ENCODE assay signal across 8 cellular contexts in genomic region chr3:136196401-136197158, GRCh38. TPM values are rescaled to one million over a fixed set of nuclear protein-coding genes. Genes with fewer than 3 reads are reported as not detected.
DNase-seq lines count a peak whose midpoint lies in the region; ATAC-seq and TF ChIP-seq lines count a peak whose summit lies in the region.

No MANE protein-coding gene starts in this region.

- H3K4me1 ChIP-seq in left lung = peaks cover 8 to 39% of the 10 kb centered on the region in 2 donors

- intact Hi-C loops in CD14-positive monocyte (cut with micrococcal nuclease) = loop anchor here (5.0 to 10.0 kb wide), 3 partner anchors 51 to 668 kb away; partner anchors contain the start of gene NCK1 (in 1 of the 2)
- intact Hi-C loops in dendritic cell treated with granulocyte-macrophage colony-stimulating factor and Interleukin-4, amounts not matched to agents 40 ng/mL and 50 ng/mL, for 4 days (cut with micrococcal nuclease) = loop anchor here (1.0 to 10.0 kb wide), 7 partner anchors 54 to 1988 kb away; partner anchors contain the start of genes ARMC8, NCK1, PCCB and PPP2R3A
- intact Hi-C loops in left lung (cut with DNase I) = no loop called here

- peak overlapping the region; percentile 94 to 98 (median 97) for H3K27ac Mint-ChIP-seq in CD14-positive monocyte
- peak overlapping the region; percentile 94 for H3K27ac Mint-ChIP-seq in dendritic cell treated with granulocyte-macrophage colony-stimulating factor and Interleukin-4, amounts not matched to agents 40 ng/mL and 50 ng/mL, for 4 days

- H3K9me3 ChIP-seq in left lung = no peaks in the 10 kb centered on the region

- peak overlapping the region; percentile 94 to 98 for H3K4me3 Mint-ChIP-seq in CD14-positive monocyte
- peak overlapping the region; percentile 91 for H3K4me3 Mint-ChIP-seq in dendritic cell treated with granulocyte-macrophage colony-stimulating factor and Interleukin-4, amounts not matched to agents 40 ng/mL and 50 ng/mL, for 4 days

- H3K9me3 Mint-ChIP-seq in CD14-positive monocyte = peaks cover 0 to 5% (median 3%) of the 10 kb centered on the region in 7 donors
- no peaks in the 10 kb centered on the region for H3K9me3 Mint-ChIP-seq in dendritic cell treated with granulocyte-macrophage colony-stimulating factor and Interleukin-4, amounts not matched to agents 40 ng/mL and 50 ng/mL, for 4 days

- H3K36me3 Mint-ChIP-seq in CD14-positive monocyte = peaks cover 2 to 3% of the 10 kb centered on the region in 2 donors
- peaks cover 47% of the 10 kb centered on the region for H3K36me3 Mint-ChIP-seq in dendritic cell treated with granulocyte-macrophage colony-stimulating factor and Interleukin-4, amounts not matched to agents 40 ng/mL and 50 ng/mL, for 4 days (ENCODE audit: low read depth)

- H3K27ac ChIP-seq in left lung = peak overlapping the region; percentile 100

- ATAC-seq in GM19395 (IDR thresholded peaks at IDR 0.05; ENCODE audit: unreplicated experiment) (peak; percentile 77), HG03558 (IDR thresholded peaks at IDR 0.05; ENCODE audit: extremely low read depth, unreplicated experiment) (peak; percentile 50), left lung (peak; percentile 82)

- DNase-seq in CD14-positive monocyte (ENCODE audit: low spot score) (peak; percentile 95), NCI-H748 (lab: John Stamatoyannopoulos, UW; ENCODE audit: unreplicated experiment) (peak; percentile 98), left lung (peak; percentile 99 to 100)
- peak; percentile 99 to 100 for DNase-seq in activated CD4-positive, alpha-beta T cell treated with anti-CD3 and anti-CD28 coated beads, Interleukin-2, amount 50 U/mL, for 24 hours (ENCODE audit: low read depth in 1 of 2, low spot score in 1 of 2)
- DNase-seq in stimulated activated CD4-positive, alpha-beta T cell treated with anti-CD3 and anti-CD28 coated beads, Interleukin-2, amount 100 ng/mL, for 4 hours (ENCODE audit: low read depth) = peak; percentile 100

- peaks cover 38% of the 10 kb centered on the region for H3K4me1 Mint-ChIP-seq in CD14-positive monocyte
- H3K4me1 Mint-ChIP-seq in dendritic cell treated with granulocyte-macrophage colony-stimulating factor and Interleukin-4, amounts not matched to agents 40 ng/mL and 50 ng/mL, for 4 days (ENCODE audit: low read depth) = peaks cover 36% of the 10 kb centered on the region

- peaks cover 0 to 2% (median 2%) of the 10 kb centered on the region in 3 donors for H3K27me3 Mint-ChIP-seq in CD14-positive monocyte (ENCODE audit: low read depth in 3 of 3)
- no peaks in the 10 kb centered on the region for H3K27me3 Mint-ChIP-seq in dendritic cell treated with granulocyte-macrophage colony-stimulating factor and Interleukin-4, amounts not matched to agents 40 ng/mL and 50 ng/mL, for 4 days

- TF ChIP-seq CTCF in CD14-positive monocyte (IDR thresholded peaks at IDR 0.05) (no peak), left lung (IDR thresholded peaks at IDR 0.05) (no peak)

- H3K27me3 ChIP-seq in left lung = no peaks in the 10 kb centered on the region

- H3K4me3 ChIP-seq in left lung = peak overlapping the region; percentile 71 to 89

- H3K36me3 ChIP-seq in left lung = no peaks in the 10 kb centered on the region

RNA-seq across cellular contexts. Expression of gene MSL2, which starts 0.4 kb away (rescaled TPM):
- 10 to 100 TPM; 15.9 to 25.5 TPM for polyA plus RNA-seq in CD14-positive monocyte
- 10 to 100 TPM; 25.8 to 32.6 TPM for total RNA-seq in left lung

RNA-seq across cellular contexts. Expression of gene PCCB, which starts 53.6 kb away (rescaled TPM):
- 10 to 100 TPM; 31.6 to 41.7 TPM for polyA plus RNA-seq in CD14-positive monocyte
- 10 to 100 TPM; 35.7 to 44.7 TPM for total RNA-seq in left lung

Comparison
In these comparisons a context has a peak if more than half of its experiments do, and no peak if none do; other contexts are left out.
1. Peak in every context shown above with its lines: DNase-seq, ATAC-seq, H3K4me3 ChIP-seq and H3K27ac ChIP-seq.
2. intact Hi-C loops: an anchor here in CD14-positive monocyte (5.0 to 10.0 kb wide) and dendritic cell treated with granulocyte-macrophage colony-stimulating factor and Interleukin-4, amounts not matched to agents 40 ng/mL and 50 ng/mL, for 4 days (1.0 to 10.0 kb wide); none called in left lung.